ENCODE assay signal across 15 cellular contexts in the genomic region with DNA sequence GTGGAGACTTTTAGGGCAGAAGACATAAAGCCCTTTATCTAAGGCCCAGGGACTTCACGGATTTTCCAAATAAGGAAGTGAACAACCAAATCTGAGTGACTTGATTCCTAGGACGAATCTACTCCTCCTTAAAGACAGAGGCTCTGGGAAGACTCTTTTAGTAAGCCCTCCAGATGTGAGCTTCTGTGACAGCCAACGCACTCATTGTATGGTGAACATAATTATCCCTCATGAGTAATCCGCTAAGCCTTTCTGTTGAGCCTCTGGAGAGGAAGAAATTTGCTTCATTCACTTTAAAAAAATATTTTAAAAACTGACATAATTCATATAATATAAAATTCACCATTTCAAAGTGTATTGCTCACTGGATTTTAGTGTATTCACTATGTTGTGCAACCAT. TPM values are rescaled to one million over a fixed set of nuclear protein-coding genes. Genes with fewer than 3 reads are reported as not detected.
DNase-seq lines count a peak whose midpoint lies in the region; ATAC-seq and TF ChIP-seq lines count a peak whose summit lies in the region.
"Had no signal": no experiment of that assay in that cellular context is flagged by ENCODE, and none has a peak within 500 bp of the region (broad histone marks: within the 10 kb centered on the region; RNA-seq: fewer than 3 reads in every experiment).

No MANE protein-coding gene starts in this region.

- peak overlapping the region; percentile 22 for H2BK5ac ChIP-seq in mesenchymal stem cell (ENCODE audit: low read depth, low read length, poor library complexity, severe bottlenecking)

- H3K27me3 Mint-ChIP-seq in HFFc6 (ENCODE audit: insufficient read depth): peaks cover 2% of the 10 kb centered on the region
- no peaks in the 10 kb centered on the region for H3K27me3 Mint-ChIP-seq in stimulated activated naive CD8-positive, alpha-beta T cell treated with anti-CD3 and anti-CD28 coated beads, Interleukin-15, amount 100 ng/mL, for 72 hours
- H3K27me3 Mint-ChIP-seq in natural killer cell treated with Interleukin-12 subunit alpha and Interleukin-12 subunit beta and Interleukin-15 and Interleukin-18, amount 100 ng/mL, for 72 hours: no peaks in the 10 kb centered on the region
- H3K27me3 Mint-ChIP-seq: IgD-negative memory B cell had no signal

- ATAC-seq in stimulated activated naive CD8-positive, alpha-beta T cell treated with anti-CD3 and anti-CD28 coated beads, Interleukin-15, amount 100 ng/mL, for 72 hours: no peak
- ATAC-seq in HG03095 (IDR thresholded peaks at IDR 0.05; ENCODE audit: unreplicated experiment): no peak
- no peak for ATAC-seq in natural killer cell treated with Interleukin-12 subunit alpha and Interleukin-12 subunit beta and Interleukin-15 and Interleukin-18, amount 100 ng/mL, for 72 hours
- ATAC-seq: activated T-cell treated with anti-CD3 and anti-CD28 coated beads, Interleukin-2, amount 50 U/mL, for 4 hours had no signal

- no peaks in the 10 kb centered on the region for H3K27me3 ChIP-seq in brain microvascular endothelial cell (replicated peaks)
- no peaks in the 10 kb centered on the region for H3K27me3 ChIP-seq in mesenchymal stem cell (ENCODE audit: control insufficient read depth in 1 of 2, insufficient read depth in 1 of 2, low read length in 2 of 2)
- H3K27me3 ChIP-seq: gastrocnemius medialis had no signal

- H3K27ac Mint-ChIP-seq in HFFc6: peak overlapping the region; percentile 97
- H3K27ac Mint-ChIP-seq in stimulated activated naive CD8-positive, alpha-beta T cell treated with anti-CD3 and anti-CD28 coated beads, Interleukin-15, amount 100 ng/mL, for 72 hours: no peak overlapping the region
- peak overlapping the region in 1 of 2 donors; percentile 1 for H3K27ac Mint-ChIP-seq in natural killer cell treated with Interleukin-12 subunit alpha and Interleukin-12 subunit beta and Interleukin-15 and Interleukin-18, amount 100 ng/mL, for 72 hours

- no peaks in the 10 kb centered on the region for H3K9me3 ChIP-seq in mesenchymal stem cell (ENCODE audit: control insufficient read depth, low read length)
- H3K9me3 ChIP-seq: gastrocnemius medialis had no signal

- peak overlapping the region; percentile 97 for H3K27ac ChIP-seq in brain microvascular endothelial cell
- peak overlapping the region; percentile 87 for H3K27ac ChIP-seq in mesenchymal stem cell (ENCODE audit: low read length, poor library complexity, severe bottlenecking)

- peaks cover 25% of the 10 kb centered on the region for H3K36me3 Mint-ChIP-seq in HFFc6 (ENCODE audit: low read depth)
- peaks cover 14% of the 10 kb centered on the region for H3K36me3 Mint-ChIP-seq in natural killer cell treated with Interleukin-12 subunit alpha and Interleukin-12 subunit beta and Interleukin-15 and Interleukin-18, amount 100 ng/mL, for 72 hours

- H3K9me3 Mint-ChIP-seq in HFFc6: no peaks in the 10 kb centered on the region
- H3K9me3 Mint-ChIP-seq in stimulated activated naive CD8-positive, alpha-beta T cell treated with anti-CD3 and anti-CD28 coated beads, Interleukin-15, amount 100 ng/mL, for 72 hours: no peaks in the 10 kb centered on the region
- H3K9me3 Mint-ChIP-seq in natural killer cell treated with Interleukin-12 subunit alpha and Interleukin-12 subunit beta and Interleukin-15 and Interleukin-18, amount 100 ng/mL, for 72 hours: no peaks in the 10 kb centered on the region
- H3K9me3 Mint-ChIP-seq: activated T-cell treated with anti-CD3 and anti-CD28 coated beads, Interleukin-2, amount 50 U/mL, for 4 hours; IgD-negative memory B cell had no signal

- H3K4me3 Mint-ChIP-seq in HFFc6: peak overlapping the region; percentile 71
- no peak overlapping the region for H3K4me3 Mint-ChIP-seq in stimulated activated naive CD8-positive, alpha-beta T cell treated with anti-CD3 and anti-CD28 coated beads, Interleukin-15, amount 100 ng/mL, for 72 hours
- H3K4me3 Mint-ChIP-seq in natural killer cell treated with Interleukin-12 subunit alpha and Interleukin-12 subunit beta and Interleukin-15 and Interleukin-18, amount 100 ng/mL, for 72 hours: no peak overlapping the region
- H3K4me3 Mint-ChIP-seq: activated T-cell treated with anti-CD3 and anti-CD28 coated beads, Interleukin-2, amount 50 U/mL, for 4 hours; IgD-negative memory B cell had no signal

- peaks cover 89% of the 10 kb centered on the region for H3K4me1 Mint-ChIP-seq in HFFc6 (ENCODE audit: low read depth)
- H3K4me1 Mint-ChIP-seq in stimulated activated naive CD8-positive, alpha-beta T cell treated with anti-CD3 and anti-CD28 coated beads, Interleukin-15, amount 100 ng/mL, for 72 hours: no peaks in the 10 kb centered on the region
- peaks cover 16 to 24% of the 10 kb centered on the region in 2 donors for H3K4me1 Mint-ChIP-seq in natural killer cell treated with Interleukin-12 subunit alpha and Interleukin-12 subunit beta and Interleukin-15 and Interleukin-18, amount 100 ng/mL, for 72 hours (ENCODE audit: low read depth in 2 of 2)

- no peak overlapping the region for H3K14ac ChIP-seq in mesenchymal stem cell (ENCODE audit: low read length in 2 of 2)

- no peak overlapping the region for H4K8ac ChIP-seq in mesenchymal stem cell (ENCODE audit: low read length)

- H2AK5ac ChIP-seq in mesenchymal stem cell (ENCODE audit: low read length, severe bottlenecking): peak overlapping the region; percentile 74

- no peak overlapping the region for H3K18ac ChIP-seq in mesenchymal stem cell (ENCODE audit: low read depth in 1 of 2, low read length in 2 of 2)

- H3K36me3 ChIP-seq in brain microvascular endothelial cell (replicated peaks) (peaks cover 13% of the 10 kb centered on the region), mesenchymal stem cell (ENCODE audit: control insufficient read depth in 1 of 2, insufficient read depth in 2 of 2, low read depth in 1 of 2, low read length in 2 of 2) (peaks cover 15 to 55% of the 10 kb centered on the region in 2 experiments)

- no peak for TF ChIP-seq CTCF in HFFc6 (IDR thresholded peaks at IDR 0.05)
- TF ChIP-seq CTCF in brain microvascular endothelial cell (IDR thresholded peaks at IDR 0.05; ENCODE audit: low read depth, low read length, missing control alignments): no peak

- no peak overlapping the region for H3K4me2 ChIP-seq in mesenchymal stem cell (ENCODE audit: low read length, poor library complexity, severe bottlenecking)

- H3K4me1 ChIP-seq in mesenchymal stem cell (ENCODE audit: control insufficient read depth, insufficient read depth, low read depth, low read length): peaks cover 7% of the 10 kb centered on the region

- H3K79me1 ChIP-seq in mesenchymal stem cell (replicated peaks; ENCODE audit: low read length, poor library complexity, severe bottlenecking): peaks cover 28% of the 10 kb centered on the region

- H3K4me3 ChIP-seq in brain microvascular endothelial cell (ENCODE audit: low read depth, low read length) (no peak overlapping the region), mesenchymal stem cell (ENCODE audit: insufficient read depth in 1 of 2, low read depth in 1 of 2, low read length in 2 of 2) (peak overlapping the region in 1 of 2 experiments; percentile 32)
- H3K4me3 ChIP-seq: gastrocnemius medialis, lung had no signal

- H3K23ac ChIP-seq in mesenchymal stem cell (ENCODE audit: low read length in 2 of 2): no peak overlapping the region

- 77% methylated on average over 2 of the region's 4 CpGs for WGBS in mesenchymal stem cell

- DNase-seq in A172 (ENCODE audit: low spot score) (peak; percentile 64), HFFc6 (peak; percentile 73), brain microvascular endothelial cell (peak; percentile 53), mesenchymal stem cell (peak; percentile 16), putamen (ENCODE audit: low spot score) (no peak)
- no peak for DNase-seq in stimulated activated naive CD8-positive, alpha-beta T cell treated with anti-CD3 and anti-CD28 coated beads, Interleukin-15, amount 100 ng/mL, for 72 hours
- DNase-seq in natural killer cell treated with Interleukin-12 subunit alpha and Interleukin-12 subunit beta and Interleukin-15 and Interleukin-18, amount 100 ng/mL, for 72 hours (ENCODE audit: low spot score): no peak
- DNase-seq: activated T-cell treated with anti-CD3 and anti-CD28 coated beads, Interleukin-2, amount 50 U/mL, for 4 hours; central memory CD4-positive, alpha-beta T cell; gastrocnemius medialis; NCI-H2171 treated with DMSO at 0.1 percent for 48 hours; SIG-M5 had no signal

- H2AFZ ChIP-seq in mesenchymal stem cell (ENCODE audit: low read depth, low read length): no peak overlapping the region

- no peak overlapping the region for H2BK12ac ChIP-seq in mesenchymal stem cell (ENCODE audit: low read length in 2 of 2)

- H4K91ac ChIP-seq in mesenchymal stem cell (ENCODE audit: low read length): no peak overlapping the region

- in situ Hi-C loops in brain microvascular endothelial cell (cut with HindIII; ENCODE audit: low pct_ligation_motif_present, low sequenced_read_pairs): no loop called here

- H2BK15ac ChIP-seq in mesenchymal stem cell (ENCODE audit: low read depth, poor library complexity, severe bottlenecking): no peak overlapping the region

- H3K9ac ChIP-seq in mesenchymal stem cell (ENCODE audit: low read length): peak overlapping the region; percentile 72

- H3K4ac ChIP-seq in mesenchymal stem cell (ENCODE audit: low read depth in 1 of 2, low read length in 2 of 2): no peak overlapping the region

- H2BK120ac ChIP-seq in mesenchymal stem cell (ENCODE audit: low read depth, low read length): no peak overlapping the region

RNA-seq across cellular contexts. Expression of gene CCDC93, which starts 33.5 kb away (rescaled TPM):
- total RNA-seq in A172 (2014; rRNA removed; shearing (Covaris generic)): 15.0 and 21.8 TPM in 2 replicates
- 10 to 100 TPM; 13.4 to 17.2 (median 14.4) TPM for total RNA-seq in HFFc6 (2021; fragmentation: NEBNext Ultra II Directional; extraction: Animal tissue kit (Norgen Biotek cat#: 25700))
- 13.9 TPM for polyA plus RNA-seq in mesenchymal stem cell (2013, experiment 1 of 2)
- polyA plus RNA-seq in mesenchymal stem cell (2013, experiment 2 of 2): 12.1 TPM
- 10 to 100 TPM; 33.5 to 59.9 TPM for total RNA-seq in natural killer cell treated with Interleukin-12 subunit alpha and Interleukin-12 subunit beta and Interleukin-15 and Interleukin-18, amount 100 ng/mL, for 72 hours

Comparison
In these comparisons a context has a peak if more than half of its experiments do, and no peak if none do; other contexts are left out.
1. DNase-seq: peak in A172 (single experiment), HFFc6 (single experiment), brain microvascular endothelial cell (single experiment) and mesenchymal stem cell (single experiment); none in stimulated activated naive CD8-positive, alpha-beta T cell treated with anti-CD3 and anti-CD28 coated beads, Interleukin-15, amount 100 ng/mL, for 72 hours (0 of 2), natural killer cell treated with Interleukin-12 subunit alpha and Interleukin-12 subunit beta and Interleukin-15 and Interleukin-18, amount 100 ng/mL, for 72 hours (single experiment) and putamen (single experiment).